ENCODE assay signal across 19 cellular contexts in the genomic region with DNA sequence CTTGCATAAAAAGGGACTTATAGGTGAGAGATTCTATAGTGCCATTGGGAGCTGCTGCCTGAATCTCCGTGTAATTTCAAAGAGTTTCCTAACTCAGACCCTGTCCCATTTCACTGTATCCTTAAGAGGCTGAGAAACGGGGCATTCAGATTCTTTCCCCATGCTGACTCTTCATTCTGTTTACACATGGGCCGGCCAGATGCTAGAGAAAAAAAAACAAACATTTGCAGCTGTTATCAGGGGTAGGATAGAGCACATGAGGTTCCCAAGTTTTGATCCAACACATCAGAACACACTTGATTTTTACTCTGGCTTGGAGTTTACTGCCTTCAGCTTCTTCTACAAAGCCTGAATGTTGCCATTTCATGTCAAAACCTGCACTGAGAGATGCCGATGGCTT.
DNase-seq lines count a peak whose midpoint lies in the region; ATAC-seq and TF ChIP-seq lines count a peak whose summit lies in the region.
"Had no signal": no experiment of that assay in that cellular context is flagged by ENCODE, and none has a peak within 500 bp of the region (broad histone marks: within the 10 kb centered on the region; RNA-seq: fewer than 3 reads in every experiment).

No MANE protein-coding gene starts in this region.

- no TSS peak for BruUV-seq in MCF 10A (replicated peaks; lab: Mats Ljungman, UMichigan)

- no peaks in the 10 kb centered on the region for H3K27me3 Mint-ChIP-seq in MCF 10A (ENCODE audit: insufficient read depth, unreplicated experiment)
- H3K27me3 Mint-ChIP-seq: activated T-helper 17 cell treated with anti-CD3 and anti-CD28 coated beads, Interleukin-2, amount 50 U/mL, for 72 hours had no signal

- DNase-seq in breast epithelium (ENCODE audit: low spot score in 2 of 2), result no peak
- no peak for DNase-seq in MCF 10A (ENCODE audit: unreplicated experiment)
- no peak for DNase-seq in left cardiac atrium
- no peak for DNase-seq in uterus
- DNase-seq: activated CD4-positive, alpha-beta T cell treated with anti-CD3 and anti-CD28 coated beads for 1 hour; head of caudate nucleus; Karpas-422; kidney glomerular epithelial cell; NCI-H1417 treated with DMSO at 0.1 percent for 48 hours; retina; stimulated activated CD4-positive, alpha-beta T cell treated with anti-CD3 and anti-CD28 coated beads, Interleukin-2, amount 100 ng/mL, for 24 hours; T-helper 9 cell had no signal

- ATAC-seq in left cardiac atrium, result peak; percentile 9 to 18
- ATAC-seq in GM18907 (IDR thresholded peaks at IDR 0.05; ENCODE audit: unreplicated experiment), result no peak
- ATAC-seq in HG02588 (IDR thresholded peaks at IDR 0.05; ENCODE audit: unreplicated experiment), result no peak
- no peak for ATAC-seq in GM18517 (IDR thresholded peaks at IDR 0.05; ENCODE audit: unreplicated experiment)
- ATAC-seq: activated T-helper 17 cell treated with anti-CD3 and anti-CD28 coated beads, Interleukin-2, amount 50 U/mL, for 72 hours had no signal

- H3K27ac ChIP-seq in breast epithelium (peak overlapping the region; percentile 4 to 49), parathyroid adenoma (peak overlapping the region; percentile 17), uterus (peak overlapping the region; percentile 43 to 44)
- H3K27ac ChIP-seq: BLaER1 had no signal

- H3K27me3 ChIP-seq in breast epithelium (no peaks in the 10 kb centered on the region), parathyroid adenoma (ENCODE audit: control insufficient read depth, insufficient read depth, low read length) (no peaks in the 10 kb centered on the region), uterus (no peaks in the 10 kb centered on the region)
- H3K27me3 ChIP-seq: BLaER1 had no signal

- CTCF ChIA-PET in MCF 10A (lab: Yijun Ruan, JAX), result interaction anchor here (0.6 to 14.5 kb wide), 40 partner anchors 11 to 1218 kb away, joined by 3 to 240 read pairs (median 4); partner anchors contain the start of gene BCL6

- no peaks in the 10 kb centered on the region for H3K36me3 Mint-ChIP-seq in MCF 10A (ENCODE audit: insufficient read depth, unreplicated experiment)

- no peak overlapping the region for H2AFZ ChIP-seq in parathyroid adenoma

- intact Hi-C loops in breast epithelium (cut with DNase I; ENCODE audit: low total_unique reads), result no loop called here
- intact Hi-C loops in MCF 10A (cut with micrococcal nuclease), result loop anchor here (2.0 to 10.0 kb wide), 5 partner anchors 277 to 1041 kb away; no protein-coding TSS in a partner anchor
- intact Hi-C loops in left cardiac atrium (cut with DNase I), result loop anchor here (2.0 to 10.0 kb wide), 6 partner anchors 191 to 1213 kb away; partner anchors contain the start of gene LPP (in 1 of the 2)
- intact Hi-C loops in uterus (cut with DNase I; ENCODE audit: low total_unique reads), result loop anchor here (10.0 kb wide), 1 partner anchor 901 kb away; no protein-coding TSS in a partner anchor

- POLR2A ChIA-PET in MCF 10A (lab: Yijun Ruan, JAX), result interaction anchor here (0.6 to 13.3 kb wide), 14 partner anchors 12 to 1235 kb away, joined by 3 to 252 read pairs (median 4); partner anchors contain the start of genes BCL6 and LPP

- H3K4me3 Mint-ChIP-seq in MCF 10A (ENCODE audit: unreplicated experiment), result no peak overlapping the region
- H3K4me3 Mint-ChIP-seq: activated T-helper 17 cell treated with anti-CD3 and anti-CD28 coated beads, Interleukin-2, amount 50 U/mL, for 72 hours had no signal

- no peak overlapping the region for H3K4me2 ChIP-seq in parathyroid adenoma (ENCODE audit: low read length)
- H3K4me2 ChIP-seq: BLaER1 had no signal

- H3K27ac Mint-ChIP-seq in MCF 10A (ENCODE audit: low read depth, unreplicated experiment), result no peak overlapping the region
- H3K27ac Mint-ChIP-seq: activated T-helper 17 cell treated with anti-CD3 and anti-CD28 coated beads, Interleukin-2, amount 50 U/mL, for 72 hours had no signal

- H3K9me3 Mint-ChIP-seq in MCF 10A (ENCODE audit: unreplicated experiment), result no peaks in the 10 kb centered on the region
- H3K9me3 Mint-ChIP-seq: activated T-helper 17 cell treated with anti-CD3 and anti-CD28 coated beads, Interleukin-2, amount 50 U/mL, for 72 hours had no signal

- H3K4me1 Mint-ChIP-seq in MCF 10A (ENCODE audit: insufficient read depth, unreplicated experiment), result peaks cover 7% of the 10 kb centered on the region

- H3K9me3 ChIP-seq in breast epithelium (no peaks in the 10 kb centered on the region), parathyroid adenoma (ENCODE audit: control insufficient read depth, low read length) (no peaks in the 10 kb centered on the region), uterus (no peaks in the 10 kb centered on the region)
- H3K9me3 ChIP-seq: BLaER1 had no signal

- H3K36me3 ChIP-seq in breast epithelium (no peaks in the 10 kb centered on the region), parathyroid adenoma (ENCODE audit: control insufficient read depth, insufficient read depth, low read length) (no peaks in the 10 kb centered on the region), uterus (no peaks in the 10 kb centered on the region)
- H3K36me3 ChIP-seq: BLaER1 had no signal

- no peak for TF ChIP-seq POLR2A in breast epithelium (IDR thresholded peaks at IDR 0.05)
- TF ChIP-seq POLR2A in uterus (IDR thresholded peaks at IDR 0.05), result no peak

- TF ChIP-seq CTCF in breast epithelium (IDR thresholded peaks at IDR 0.05) (no peak), MCF 10A (IDR thresholded peaks at IDR 0.05; ENCODE audit: unreplicated experiment) (no peak), parathyroid adenoma (IDR thresholded peaks at IDR 0.05) (no peak), uterus (IDR thresholded peaks at IDR 0.05) (no peak)

- no peak overlapping the region for H3K9ac ChIP-seq in parathyroid adenoma
- H3K9ac ChIP-seq: BLaER1 had no signal

- H3K79me2 ChIP-seq in parathyroid adenoma, result no peaks in the 10 kb centered on the region

- no peak overlapping the region for H3K4me3 ChIP-seq in breast epithelium
- no peak overlapping the region for H3K4me3 ChIP-seq in parathyroid adenoma (ENCODE audit: low read depth, low read length)
- no peak overlapping the region for H3K4me3 ChIP-seq in uterus
- H3K4me3 ChIP-seq: BLaER1, SK-N-MC had no signal

- H3K4me1 ChIP-seq in breast epithelium (peaks cover 0 to 6% of the 10 kb centered on the region in 2 donors), parathyroid adenoma (no peaks in the 10 kb centered on the region), uterus (peaks cover 5 to 6% of the 10 kb centered on the region in 2 donors)

Comparison
In these comparisons a context has a peak if more than half of its experiments do, and no peak if none do; other contexts are left out.
1. ATAC-seq: peak in left cardiac atrium (2 of 2); none in GM18907 (single experiment), HG02588 (single experiment) and GM18517 (single experiment).
2. Peak in every context shown above with its lines, with median percentiles within 50 percentile points of each other: H3K27ac ChIP-seq.